Comparison of ENCODE assay signal across 20 cellular contexts in the genomic region with DNA sequence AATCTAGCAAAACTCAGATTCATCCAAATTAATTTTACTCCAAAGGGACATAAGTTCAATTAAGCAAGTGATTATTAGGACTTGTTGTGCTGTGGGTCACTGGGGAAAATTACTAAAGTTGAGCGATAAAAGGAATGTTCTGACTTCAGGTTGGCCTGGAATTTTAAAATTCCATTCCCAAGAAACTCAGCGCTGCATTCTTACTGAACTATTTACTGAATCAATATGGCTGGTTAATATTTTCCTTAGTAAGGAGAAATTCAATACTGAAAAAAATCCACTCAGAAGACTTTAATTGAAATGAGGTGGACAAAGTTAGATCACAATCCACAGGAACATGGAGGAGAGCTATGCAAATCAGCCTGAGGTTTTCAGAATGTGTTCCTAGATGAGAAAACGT.
"Had no signal": no experiment of that assay in that cellular context is flagged by ENCODE, and none has a peak within 500 bp of the region (broad histone marks: within the 10 kb centered on the region; RNA-seq: fewer than 3 reads in every experiment).

No MANE protein-coding gene starts in this region.

- DNase-seq: activated CD4-positive, alpha-beta T cell treated with anti-CD3 and anti-CD28 coated beads, Interleukin-2, amount 10 ng/mL, durations not matched to agents 7 days and 5 days; activated CD8-positive, alpha-beta T cell treated with anti-CD3 and anti-CD28 coated beads, Interleukin-2, amount 10 ng/mL, durations not matched to agents 7 days and 5 days; activated naive CD4-positive, alpha-beta T cell treated with anti-CD3 and anti-CD28 coated beads for 36 hours; activated T-cell treated with anti-CD3 and anti-CD28 coated beads, Interleukin-2, amount 50 U/mL, for 24 hours; anterior cingulate cortex; effector CD8-positive, alpha-beta T cell; left colon; stimulated activated CD4-positive, alpha-beta T cell treated with anti-CD3 and anti-CD28 coated beads, Interleukin-12 subunit alpha, Interleukin-12 subunit beta, amount 100 ng/mL, for 4 hours; stimulated activated CD4-positive, alpha-beta T cell treated with anti-CD3 and anti-CD28 coated beads, Interleukin-1b, Interleukin-23, amount 100 ng/mL, for 48 hours; stimulated activated naive CD8-positive, alpha-beta T cell treated with anti-CD3 and anti-CD28 coated beads, Interleukin-15, Interleukin-2, amounts not matched to agents 100 U/mL and 50 U/mL, for 24 hours; substantia nigra; tibial artery; uterus had no signal

- H3K4me3 ChIP-seq: esophagus muscularis mucosa, lung, tibial artery, uterus had no signal

- H3K36me3 ChIP-seq: esophagus muscularis mucosa, tibial artery, uterus had no signal

- H3K9me3 Mint-ChIP-seq: activated CD4-positive, alpha-beta T cell treated with anti-CD3 and anti-CD28 coated beads, Interleukin-2, amount 10 ng/mL, durations not matched to agents 7 days and 5 days; activated naive CD4-positive, alpha-beta T cell treated with anti-CD3 and anti-CD28 coated beads for 36 hours; T-helper 1 cell treated with Interleukin-12 subunit alpha and Interleukin-12 subunit beta and Interleukin-4 antibody, amounts not matched to agents 30 μg/mL and 1 μg/mL, for 36 hours had no signal

- H3K4me3 Mint-ChIP-seq: activated CD4-positive, alpha-beta T cell treated with anti-CD3 and anti-CD28 coated beads, Interleukin-2, amount 10 ng/mL, durations not matched to agents 7 days and 5 days; activated CD8-positive, alpha-beta T cell treated with anti-CD3 and anti-CD28 coated beads, Interleukin-2, amount 10 ng/mL, durations not matched to agents 7 days and 5 days; activated naive CD4-positive, alpha-beta T cell treated with anti-CD3 and anti-CD28 coated beads for 36 hours; activated T-cell treated with anti-CD3 and anti-CD28 coated beads, Interleukin-2, amount 50 U/mL, for 24 hours; dendritic cell treated with granulocyte-macrophage colony-stimulating factor and Interleukin-4, amounts not matched to agents 40 ng/mL and 50 ng/mL, for 4 days; neural crest cell; T-helper 1 cell treated with Interleukin-12 subunit alpha and Interleukin-12 subunit beta and Interleukin-4 antibody, amounts not matched to agents 30 μg/mL and 1 μg/mL, for 36 hours had no signal

- H3K4me1 Mint-ChIP-seq: activated CD4-positive, alpha-beta T cell treated with anti-CD3 and anti-CD28 coated beads, Interleukin-2, amount 10 ng/mL, durations not matched to agents 7 days and 5 days had no signal

- ATAC-seq: activated CD8-positive, alpha-beta T cell treated with anti-CD3 and anti-CD28 coated beads, Interleukin-2, amount 10 ng/mL, durations not matched to agents 7 days and 5 days; left colon; stimulated activated naive CD8-positive, alpha-beta T cell treated with anti-CD3 and anti-CD28 coated beads, Interleukin-15, Interleukin-2, amounts not matched to agents 100 U/mL and 50 U/mL, for 24 hours had no signal

- H3K27me3 Mint-ChIP-seq: dendritic cell treated with granulocyte-macrophage colony-stimulating factor and Interleukin-4, amounts not matched to agents 40 ng/mL and 50 ng/mL, for 4 days had no signal

- H3K9me3 ChIP-seq: esophagus muscularis mucosa, tibial artery, uterus had no signal

- H3K27ac Mint-ChIP-seq: activated CD4-positive, alpha-beta T cell treated with anti-CD3 and anti-CD28 coated beads, Interleukin-2, amount 10 ng/mL, durations not matched to agents 7 days and 5 days; activated CD8-positive, alpha-beta T cell treated with anti-CD3 and anti-CD28 coated beads, Interleukin-2, amount 10 ng/mL, durations not matched to agents 7 days and 5 days; activated naive CD4-positive, alpha-beta T cell treated with anti-CD3 and anti-CD28 coated beads for 36 hours; activated T-cell treated with anti-CD3 and anti-CD28 coated beads, Interleukin-2, amount 50 U/mL, for 24 hours; activated T-helper 2 cell treated with anti-CD3 and anti-CD28 coated beads, Interferon-gamma antibody, Interleukin-2, Interleukin-4, amounts not matched to agents 10 μg/mL and 5 μg/mL and 100 μg/mL, durations not matched to agents 14 hours and 24 hours and 36 hours; dendritic cell treated with granulocyte-macrophage colony-stimulating factor and Interleukin-4, amounts not matched to agents 40 ng/mL and 50 ng/mL, for 4 days; T-helper 1 cell treated with Interleukin-12 subunit alpha and Interleukin-12 subunit beta and Interleukin-4 antibody, amounts not matched to agents 30 μg/mL and 1 μg/mL, for 36 hours had no signal

- H3K4me1 ChIP-seq: esophagus muscularis mucosa, tibial artery, uterus had no signal

- H3K27me3 ChIP-seq: esophagus muscularis mucosa, tibial artery, uterus had no signal

- FAIRE-seq: bronchial epithelial cell had no signal

- H3K27ac ChIP-seq: esophagus muscularis mucosa, tibial artery, uterus had no signal
